ENCODE assay signal across 8 cellular contexts in genomic region chr19:54430306-54431254, GRCh38. TPM values are rescaled to one million over a fixed set of nuclear protein-coding genes. Genes with fewer than 3 reads are reported as not detected.
DNase-seq lines count a peak whose midpoint lies in the region; ATAC-seq and TF ChIP-seq lines count a peak whose summit lies in the region.

No MANE protein-coding gene starts in this region.

- ATAC-seq in sciatic nerve (peak; percentile 67), HG02970 (IDR thresholded peaks at IDR 0.05; ENCODE audit: low FRiP score, unreplicated experiment) (no peak), HG02852 (IDR thresholded peaks at IDR 0.05; ENCODE audit: unreplicated experiment) (no peak), HG02981 (IDR thresholded peaks at IDR 0.05; ENCODE audit: unreplicated experiment) (no peak)

- H3K27ac ChIP-seq in cardiac muscle cell = no peak overlapping the region

- no peaks in the 10 kb centered on the region for H3K9me3 Mint-ChIP-seq in activated T-helper 2 cell treated with anti-CD3 and anti-CD28 coated beads, Interferon-gamma antibody, Interleukin-2, Interleukin-4, amounts not matched to agents 10 μg/mL and 5 μg/mL and 100 μg/mL, durations not matched to agents 14 hours and 24 hours and 36 hours

- peak overlapping the region; percentile 36 for H3K4me3 ChIP-seq in cardiac muscle cell

- H3K36me3 ChIP-seq in cardiac muscle cell = no peaks in the 10 kb centered on the region

- peak; percentile 25 for DNase-seq in EL
- peak; percentile 29 for DNase-seq in NCI-H226
- no peak for DNase-seq in activated T-helper 2 cell treated with anti-CD3 and anti-CD28 coated beads, Interferon-gamma antibody, Interleukin-2, Interleukin-4, amounts not matched to agents 10 μg/mL and 5 μg/mL and 100 μg/mL, durations not matched to agents 14 hours and 24 hours and 36 hours (ENCODE audit: low spot score)
- peak; percentile 51 to 89 for DNase-seq in cardiac muscle cell (ENCODE audit: low read depth in 1 of 2, low spot score in 1 of 2)
- DNase-seq in sciatic nerve (ENCODE audit: low spot score) = peak; percentile 84

- H3K27me3 Mint-ChIP-seq in activated T-helper 2 cell treated with anti-CD3 and anti-CD28 coated beads, Interferon-gamma antibody, Interleukin-2, Interleukin-4, amounts not matched to agents 10 μg/mL and 5 μg/mL and 100 μg/mL, durations not matched to agents 14 hours and 24 hours and 36 hours (ENCODE audit: low read depth) = peaks cover 5% of the 10 kb centered on the region

- TF ChIP-seq CTCF in cardiac muscle cell (IDR thresholded peaks at IDR 0.05; ENCODE audit: low read depth, low read length) = peak; percentile 8

- H3K27ac Mint-ChIP-seq in activated T-helper 2 cell treated with anti-CD3 and anti-CD28 coated beads, Interferon-gamma antibody, Interleukin-2, Interleukin-4, amounts not matched to agents 10 μg/mL and 5 μg/mL and 100 μg/mL, durations not matched to agents 14 hours and 24 hours and 36 hours = no peak overlapping the region

- peaks cover 3% of the 10 kb centered on the region for H3K4me1 ChIP-seq in cardiac muscle cell (ENCODE audit: low read depth)

- H3K36me3 Mint-ChIP-seq in activated T-helper 2 cell treated with anti-CD3 and anti-CD28 coated beads, Interferon-gamma antibody, Interleukin-2, Interleukin-4, amounts not matched to agents 10 μg/mL and 5 μg/mL and 100 μg/mL, durations not matched to agents 14 hours and 24 hours and 36 hours (ENCODE audit: low read depth) = no peaks in the 10 kb centered on the region

- intact Hi-C loops in activated T-helper 2 cell treated with anti-CD3 and anti-CD28 coated beads, Interferon-gamma antibody, Interleukin-2, Interleukin-4, amounts not matched to agents 10 μg/mL and 5 μg/mL and 100 μg/mL, durations not matched to agents 14 hours and 24 hours and 36 hours (cut with micrococcal nuclease) = no loop called here
- intact Hi-C loops in sciatic nerve (cut with DNase I) = no loop called here

- peak overlapping the region; percentile 42 for H3K4me3 Mint-ChIP-seq in activated T-helper 2 cell treated with anti-CD3 and anti-CD28 coated beads, Interferon-gamma antibody, Interleukin-2, Interleukin-4, amounts not matched to agents 10 μg/mL and 5 μg/mL and 100 μg/mL, durations not matched to agents 14 hours and 24 hours and 36 hours (ENCODE audit: low read depth)

- H3K9me3 ChIP-seq in cardiac muscle cell (ENCODE audit: low read depth) = no peaks in the 10 kb centered on the region

- H3K4me1 Mint-ChIP-seq in activated T-helper 2 cell treated with anti-CD3 and anti-CD28 coated beads, Interferon-gamma antibody, Interleukin-2, Interleukin-4, amounts not matched to agents 10 μg/mL and 5 μg/mL and 100 μg/mL, durations not matched to agents 14 hours and 24 hours and 36 hours (ENCODE audit: low read depth) = peaks cover 5% of the 10 kb centered on the region

- H3K27me3 ChIP-seq in cardiac muscle cell = peaks cover 5% of the 10 kb centered on the region

RNA-seq across cellular contexts. Expression of gene TTYH1, which starts 15.3 kb away (rescaled TPM):
- 0.50 TPM in 1 of 2 replicates, not detected in the other for total RNA-seq in activated T-helper 2 cell treated with anti-CD3 and anti-CD28 coated beads, Interferon-gamma antibody, Interleukin-2, Interleukin-4, amounts not matched to agents 10 μg/mL and 5 μg/mL and 100 μg/mL, durations not matched to agents 14 hours and 24 hours and 36 hours
- total RNA-seq in cardiac muscle cell (2.6 TPM in 1 of 2 replicates, not detected in the other), sciatic nerve (72.2 TPM)
- 1.1 TPM in 2 replicates for polyA plus RNA-seq in cardiac muscle cell

RNA-seq across cellular contexts. Expression of gene LENG8, which starts 18.4 kb away (rescaled TPM):
- total RNA-seq in activated T-helper 2 cell treated with anti-CD3 and anti-CD28 coated beads, Interferon-gamma antibody, Interleukin-2, Interleukin-4, amounts not matched to agents 10 μg/mL and 5 μg/mL and 100 μg/mL, durations not matched to agents 14 hours and 24 hours and 36 hours = 203 and 209 TPM in 2 replicates
- total RNA-seq in cardiac muscle cell (66.2 and 171 TPM in 2 replicates), sciatic nerve (305 TPM)
- 78.4 and 92.8 TPM in 2 replicates for polyA plus RNA-seq in cardiac muscle cell

RNA-seq across cellular contexts. Expression of gene LENG9, which starts 33.0 kb away (rescaled TPM):
- total RNA-seq in activated T-helper 2 cell treated with anti-CD3 and anti-CD28 coated beads, Interferon-gamma antibody, Interleukin-2, Interleukin-4, amounts not matched to agents 10 μg/mL and 5 μg/mL and 100 μg/mL, durations not matched to agents 14 hours and 24 hours and 36 hours = 7.5 and 8.1 TPM in 2 replicates
- 6.3 and 7.6 TPM in 2 replicates for total RNA-seq in cardiac muscle cell
- 0.77 TPM in 1 of 2 replicates, not detected in the other for polyA plus RNA-seq in cardiac muscle cell
- 6.0 TPM for total RNA-seq in sciatic nerve

RNA-seq across cellular contexts. Expression of gene CDC42EP5, which starts 42.5 kb away (rescaled TPM):
- 1.0 TPM in 1 of 2 replicates, not detected in the other for total RNA-seq in activated T-helper 2 cell treated with anti-CD3 and anti-CD28 coated beads, Interferon-gamma antibody, Interleukin-2, Interleukin-4, amounts not matched to agents 10 μg/mL and 5 μg/mL and 100 μg/mL, durations not matched to agents 14 hours and 24 hours and 36 hours
- total RNA-seq in cardiac muscle cell = 24.6 and 46.6 TPM in 2 replicates
- 28.2 and 42.4 TPM in 2 replicates for polyA plus RNA-seq in cardiac muscle cell
- 52.8 TPM for total RNA-seq in sciatic nerve

Comparison
In these comparisons a context has a peak if more than half of its experiments do, and no peak if none do; other contexts are left out.
1. RNA of gene TTYH1, which starts 15.3 kb away (total RNA-seq): 72.2 TPM in sciatic nerve (single experiment); 0.50 TPM in activated T-helper 2 cell treated with anti-CD3 and anti-CD28 coated beads, Interferon-gamma antibody, Interleukin-2, Interleukin-4, amounts not matched to agents 10 μg/mL and 5 μg/mL and 100 μg/mL, durations not matched to agents 14 hours and 24 hours and 36 hours and 2.6 TPM in cardiac muscle cell; every median in the first group is over 10 times any median in the second.